Comparison of ENCODE assay signal across 10 cellular contexts in genomic region chr3:125140011-125140813, GRCh38.
DNase-seq lines count a peak whose midpoint lies in the region; ATAC-seq and TF ChIP-seq lines count a peak whose summit lies in the region.
"Had no signal": no experiment of that assay in that cellular context is flagged by ENCODE, and none has a peak within 500 bp of the region (broad histone marks: within the 10 kb centered on the region; RNA-seq: fewer than 3 reads in every experiment).

No MANE protein-coding gene starts in this region.

- no peak for TF ChIP-seq POLR2A in suprapubic skin (IDR thresholded peaks at IDR 0.05)

- H3K9me3 ChIP-seq in adipocyte (ENCODE audit: control insufficient read depth, low read length): no peaks in the 10 kb centered on the region
- no peaks in the 10 kb centered on the region for H3K9me3 ChIP-seq in heart right ventricle
- no peaks in the 10 kb centered on the region for H3K9me3 ChIP-seq in suprapubic skin

- H3K36me3 ChIP-seq in adipocyte (ENCODE audit: control insufficient read depth, insufficient read depth, low read length, severe bottlenecking): no peaks in the 10 kb centered on the region
- H3K36me3 ChIP-seq in heart right ventricle: no peaks in the 10 kb centered on the region
- H3K36me3 ChIP-seq in suprapubic skin: no peaks in the 10 kb centered on the region

- peak overlapping the region in 9 of 10 donors; percentile 64 to 94 (median 84) for H3K27ac ChIP-seq in heart right ventricle
- H3K27ac ChIP-seq in suprapubic skin: peak overlapping the region; percentile 73

- H3K4me3 ChIP-seq in adipocyte (ENCODE audit: low read length): no peak overlapping the region
- no peak overlapping the region for H3K4me3 ChIP-seq in heart right ventricle
- no peak overlapping the region for H3K4me3 ChIP-seq in suprapubic skin

- WGBS in heart right ventricle, 2 donors: 70 to 74% methylated on average over 12 of the region's 12 CpGs
- 69% methylated on average over 10 of the region's 12 CpGs for WGBS in suprapubic skin

- ATAC-seq in heart right ventricle: peak in 4 of 8 donors; percentile 27 to 53 (median 38)

- TF ChIP-seq CTCF in heart right ventricle (IDR thresholded peaks at IDR 0.05) (no peak), suprapubic skin (IDR thresholded peaks at IDR 0.05) (no peak)

- peak overlapping the region; percentile 13 for H3K9ac ChIP-seq in adipocyte (ENCODE audit: low read length)

- peak; percentile 51 for DNase-seq in HCEC 1CT
- peak; percentile 78 for DNase-seq in adipocyte (ENCODE audit: low read depth)
- no peak for DNase-seq in heart right ventricle
- DNase-seq in suprapubic skin (ENCODE audit: low spot score in 2 of 2): no peak
- DNase-seq in Kasumi-1 (lab: John Stamatoyannopoulos, UW): no peak
- DNase-seq in activated gamma-delta T cell treated with Interleukin-2 at 50 U/mL for 16 hours: no peak
- no peak for DNase-seq in CD1c-positive myeloid dendritic cell (ENCODE audit: extremely low spot score)
- DNase-seq: NCI-H1092 treated with DMSO at 0.1 percent for 48 hours; OCI-M1; stimulated activated naive CD4-positive, alpha-beta T cell treated with Interleukin-2 at 50 U/mL for 16 hours had no signal

- H3K4me1 ChIP-seq in adipocyte (ENCODE audit: control insufficient read depth, insufficient read depth, low read length) (peaks cover 59% of the 10 kb centered on the region), heart right ventricle (peaks cover 24 to 72% (median 52%) of the 10 kb centered on the region in 9 donors), suprapubic skin (peaks cover 62% of the 10 kb centered on the region)

- H3K27me3 ChIP-seq in adipocyte (replicated peaks; ENCODE audit: control insufficient read depth, insufficient read depth, low read length): no peaks in the 10 kb centered on the region
- H3K27me3 ChIP-seq in heart right ventricle: no peaks in the 10 kb centered on the region
- no peaks in the 10 kb centered on the region for H3K27me3 ChIP-seq in suprapubic skin

- intact Hi-C loops in heart right ventricle (cut with DNase I): loop anchor here (2.0 to 5.0 kb wide), 6 partner anchors 78 to 143 kb away; partner anchors contain the start of gene HEG1 (in 4 of the 10)

- no peak for TF ChIP-seq EP300 in suprapubic skin (IDR thresholded peaks at IDR 0.05)

Comparison
In these comparisons a context has a peak if more than half of its experiments do, and no peak if none do; other contexts are left out.
1. DNase-seq: peak in HCEC 1CT (single experiment) and adipocyte (single experiment); none in heart right ventricle (0 of 2), suprapubic skin (0 of 2), Kasumi-1 (0 of 2), activated gamma-delta T cell treated with Interleukin-2 at 50 U/mL for 16 hours (single experiment) and CD1c-positive myeloid dendritic cell (single experiment).